8 cellular contexts compared by ENCODE assay signal in genomic region chr10:6669269-6669859, GRCh38.
DNase-seq lines count a peak whose midpoint lies in the region; ATAC-seq and FAIRE-seq lines count a peak whose summit lies in the region.

No MANE protein-coding gene starts in this region.

- peak; percentile 30 for DNase-seq in NCI-H1092 treated with DMSO at 0.1 percent for 48 hours (lab: John Stamatoyannopoulos, UW)
- DNase-seq in NCI-H1092 (lab: John Stamatoyannopoulos, UW), result no peak
- DNase-seq in LoVo (ENCODE audit: low spot score), result peak; percentile 49
- peak; percentile 60 for DNase-seq in amniotic epithelial cell (ENCODE audit: low read depth)
- DNase-seq in urothelium cell line (ENCODE audit: low spot score), result peak; percentile 32
- DNase-seq in NCI-H128 (lab: John Stamatoyannopoulos, UW; ENCODE audit: unreplicated experiment), result no peak

- FAIRE-seq in islet of Langerhans (lab: Jason Lieb, UNC) (peak; percentile 93), urothelium cell line (lab: Jason Lieb, UNC) (no peak)

- no peak for ATAC-seq in HG02840 (IDR thresholded peaks at IDR 0.05; ENCODE audit: low FRiP score, unreplicated experiment)

Comparison
In these comparisons a context has a peak if more than half of its experiments do, and no peak if none do; other contexts are left out.
1. DNase-seq: peak in NCI-H1092 treated with DMSO at 0.1 percent for 48 hours (single experiment), LoVo (single experiment), amniotic epithelial cell (single experiment) and urothelium cell line (single experiment); none in NCI-H1092 (single experiment) and NCI-H128 (single experiment).